In the genomic region with DNA sequence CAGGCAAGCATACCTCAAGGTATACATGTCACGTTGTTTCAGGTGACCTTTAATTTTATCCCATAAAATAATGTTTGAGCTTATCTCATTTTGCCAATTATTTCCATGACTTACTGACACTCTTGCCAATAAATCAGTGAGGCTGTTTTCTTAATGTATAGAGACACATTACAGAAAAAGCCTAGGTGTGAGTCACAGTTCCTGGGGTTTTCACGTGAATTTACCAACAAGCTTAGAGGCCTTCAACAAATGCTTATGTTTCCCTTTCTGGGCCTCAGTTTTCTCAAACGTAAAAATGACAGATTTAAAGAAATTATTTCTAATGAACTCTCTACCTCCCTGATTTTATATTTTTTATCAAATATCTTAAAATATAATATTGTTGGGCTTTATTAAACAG, we compare ENCODE assay signal across 23 cellular contexts.
"Had no signal": no experiment of that assay in that cellular context is flagged by ENCODE, and none has a peak within 500 bp of the region (broad histone marks: within the 10 kb centered on the region; RNA-seq: fewer than 3 reads in every experiment).

No MANE protein-coding gene starts in this region.

- H3K4me3 ChIP-seq: K562, PC-9, Peyer's patch, SJSA1, SK-N-MC had no signal

- H3K27ac Mint-ChIP-seq: IgD-negative memory B cell had no signal

- DNase-seq: Kasumi-1; NCI-H1092; NCI-H1105 treated with DMSO at 0.1 percent for 48 hours; NCI-H1436; NCI-H187; NCI-H2029; NCI-H2081 treated with DMSO at 0.1 percent for 48 hours; NCI-H2171; NCI-H226; NCI-H446; NCI-H510A; NCI-H69; NCI-H774; NK-92 treated with Interleukin-12 subunit alpha and Interleukin-12 subunit beta, amount 100 ng/mL, for 24 hours; PC-9; Peyer's patch; Right ventricle myocardium superior; SIG-M5 had no signal

- H3K4me1 ChIP-seq: Peyer's patch, SJSA1 had no signal

- H3K4me1 Mint-ChIP-seq: IgD-negative memory B cell had no signal

- H3K27me3 ChIP-seq: Peyer's patch, SJSA1 had no signal

- H3K27me3 Mint-ChIP-seq: IgD-negative memory B cell had no signal

- H3K27ac ChIP-seq: KMS-11, PC-9, Peyer's patch, SJSA1, SK-N-MC had no signal

- H3K36me3 ChIP-seq: Peyer's patch, SJSA1 had no signal

- H3K4me3 Mint-ChIP-seq: IgD-negative memory B cell had no signal

- H3K9ac ChIP-seq: KMS-11 had no signal

- H2AFZ ChIP-seq: PC-9 had no signal

- ATAC-seq: K562 had no signal

- H3K9me3 ChIP-seq: Peyer's patch, SJSA1 had no signal

- H3K36me3 Mint-ChIP-seq: IgD-negative memory B cell had no signal

- H3K4me2 ChIP-seq: KMS-11, PC-9 had no signal
